In the genomic region with DNA sequence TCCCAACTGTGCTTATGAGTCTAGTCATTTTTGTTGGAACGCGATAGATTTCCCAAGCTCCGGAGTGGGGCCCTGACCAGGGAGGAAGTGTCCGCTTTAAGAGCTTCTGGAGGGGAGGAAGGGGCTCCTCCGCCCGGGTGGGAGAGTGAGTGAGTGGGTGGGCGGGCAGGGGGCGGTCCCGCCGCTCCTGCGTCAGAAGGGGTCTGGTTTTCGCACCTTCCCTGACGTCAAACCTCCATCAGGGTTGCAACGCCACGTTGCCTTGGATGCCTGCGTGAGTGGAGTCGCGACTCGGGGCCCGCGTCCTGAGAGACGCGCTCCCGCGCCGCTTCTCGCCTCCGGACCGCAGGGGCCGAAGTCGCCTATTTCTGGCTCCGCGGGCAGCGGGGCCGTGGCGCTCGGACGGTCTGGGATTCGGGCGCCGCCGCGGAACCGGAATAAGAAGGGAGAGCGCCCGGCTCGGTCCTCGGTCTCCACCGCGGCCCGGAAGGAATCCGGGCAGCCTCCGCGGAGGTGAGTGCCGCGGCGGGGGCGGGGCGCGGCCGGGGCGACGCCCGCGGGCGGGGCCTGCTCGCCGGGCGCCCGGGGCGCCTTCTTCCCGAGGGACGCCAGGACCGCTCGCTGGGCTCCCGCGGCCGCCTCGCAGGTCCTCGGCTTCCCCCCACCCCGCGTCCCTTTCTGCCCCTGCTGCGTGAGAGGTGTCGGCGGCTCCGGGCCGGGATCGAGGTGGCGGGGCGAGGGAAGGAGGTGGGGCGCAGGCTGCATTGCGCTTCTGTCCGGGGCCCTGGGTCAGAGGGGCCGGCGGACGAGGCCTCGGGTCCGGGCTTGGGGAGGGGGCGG, we compare ENCODE assay signal across 1 cellular context.
TF ChIP-seq lines count a peak whose summit lies in the region.

A gene (plus strand): TSS at position 230 of the 840 bp plus-strand sequence. CDS start 7,187 bp downstream, outside the sequence.

TF ChIP-seq in H1, 55 proteins besides CTCF, POLR2A, EP300 and RAD21:
- TF ChIP-seq HDAC2 (IDR thresholded peaks at IDR 0.05; ENCODE audit: borderline replicate concordance in 1 of 2, low read depth in 2 of 2, low read length in 2 of 2) (peak in 1 of 2 experiments; percentile 75; a peak in 1 of 4 replicates), POLR2AphosphoS5 (IDR thresholded peaks at IDR 0.05; ENCODE audit: low read depth, low read length) (peak; percentile 30; the same call in 1 of the 2 replicates), POU5F1 (IDR thresholded peaks at IDR 0.05; ENCODE audit: low read depth, low read length) (no peak), NANOG (IDR thresholded peaks at IDR 0.05; ENCODE audit: insufficient read depth, low read depth, low read length, poor library complexity, severe bottlenecking) (no peak), KDM4A (IDR thresholded peaks at IDR 0.05; ENCODE audit: low read depth, low read length, severe bottlenecking) (peak; percentile 90), FOSL1 (IDR thresholded peaks at IDR 0.05; ENCODE audit: insufficient read depth, low read depth, low read length) (no peak), EZH2 (IDR thresholded peaks at IDR 0.05; ENCODE audit: low read depth, low read length, severe bottlenecking) (no peak), TAF1 (IDR thresholded peaks at IDR 0.05; ENCODE audit: low read depth, low read length) (peak; percentile 30; the same call in 1 of the 2 replicates), CBX5 (IDR thresholded peaks at IDR 0.05; ENCODE audit: low read depth, low read length) (no peak), RXRA (IDR thresholded peaks at IDR 0.05; ENCODE audit: insufficient read depth, low read depth, low read length) (no peak), CTBP2 (IDR thresholded peaks at IDR 0.05; ENCODE audit: borderline replicate concordance, insufficient read depth, insufficient read length, low read length) (peak; percentile 83), CHD2 (IDR thresholded peaks at IDR 0.05; ENCODE audit: low read length) (no peak), SAP30 (IDR thresholded peaks at IDR 0.05; ENCODE audit: insufficient read depth, insufficient replicate concordance, low read length) (no peak), SUZ12 (IDR thresholded peaks at IDR 0.05; ENCODE audit: low read length) (no peak), EGR1 (IDR thresholded peaks at IDR 0.05; ENCODE audit: borderline replicate concordance, low read depth, low read length) (0 out of 2 replicates have a peak, but pooled peaks have one; percentile 31), TCF12 (IDR thresholded peaks at IDR 0.05; ENCODE audit: low read depth, low read length) (no peak), PHF8 (conservative IDR thresholded peaks at IDR 0.05; ENCODE audit: low read depth, low read length) (peak; percentile 75), RNF2 (IDR thresholded peaks at IDR 0.05; ENCODE audit: borderline replicate concordance, low read depth, low read length, missing control alignments, poor library complexity, severe bottlenecking) (no peak), ZNF274 (IDR thresholded peaks at IDR 0.05; ENCODE audit: borderline replicate concordance, extremely low read depth, low read length) (no peak), SRF (IDR thresholded peaks at IDR 0.05; ENCODE audit: low read depth, low read length) (no peak), SIN3A (conservative IDR thresholded peaks at IDR 0.05 in 1 of 2, IDR thresholded peaks at IDR 0.05 in 1 of 2; ENCODE audit: low read depth in 1 of 2, low read length in 2 of 2) (peak; percentile 18 to 65; a peak in 1 of 4 replicates), GTF2F1 (IDR thresholded peaks at IDR 0.05; ENCODE audit: borderline replicate concordance, low read depth, low read length) (no peak), TAF7 (optimal IDR thresholded peaks at IDR 0.05; ENCODE audit: borderline replicate concordance, low read depth, low read length) (peak; percentile 22), RBBP5 (IDR thresholded peaks at IDR 0.05; ENCODE audit: borderline replicate concordance, low read depth, low read length) (peak; percentile 72; the same call in 1 of the 2 replicates), SIRT6 (IDR thresholded peaks at IDR 0.05; ENCODE audit: low read length) (no peak), JUN (IDR thresholded peaks at IDR 0.05; ENCODE audit: low read depth, low read length) (no peak), CBX8 (IDR thresholded peaks at IDR 0.05; ENCODE audit: borderline replicate concordance, low read depth, low read length) (no peak), TBP (IDR thresholded peaks at IDR 0.05; ENCODE audit: low read depth, low read length) (0 out of 2 replicates have a peak, but pooled peaks have one; percentile 23), CREB1 (IDR thresholded peaks at IDR 0.05) (peak; percentile 96), TEAD4 (IDR thresholded peaks at IDR 0.05; ENCODE audit: low read depth, low read length) (no peak), ASH2L (IDR thresholded peaks at IDR 0.05; ENCODE audit: low read length) (peak; percentile 41), SP2 (IDR thresholded peaks at IDR 0.05; ENCODE audit: low read length) (no peak), BRCA1 (IDR thresholded peaks at IDR 0.05; ENCODE audit: low read depth, low read length) (no peak), RFX5 (IDR thresholded peaks at IDR 0.05; ENCODE audit: borderline replicate concordance, low read depth, low read length) (no peak), YY1 (IDR thresholded peaks at IDR 0.05; ENCODE audit: low read depth, low read length) (no peak)
- TF ChIP-seq, protein P1, sequence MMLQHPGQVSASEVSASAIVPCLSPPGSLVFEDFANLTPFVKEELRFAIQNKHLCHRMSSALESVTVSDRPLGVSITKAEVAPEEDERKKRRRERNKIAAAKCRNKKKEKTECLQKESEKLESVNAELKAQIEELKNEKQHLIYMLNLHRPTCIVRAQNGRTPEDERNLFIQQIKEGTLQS (IDR thresholded peaks at IDR 0.05; ENCODE audit: insufficient read depth, low read depth, low read length): no peak
- TF ChIP-seq, protein P2, sequence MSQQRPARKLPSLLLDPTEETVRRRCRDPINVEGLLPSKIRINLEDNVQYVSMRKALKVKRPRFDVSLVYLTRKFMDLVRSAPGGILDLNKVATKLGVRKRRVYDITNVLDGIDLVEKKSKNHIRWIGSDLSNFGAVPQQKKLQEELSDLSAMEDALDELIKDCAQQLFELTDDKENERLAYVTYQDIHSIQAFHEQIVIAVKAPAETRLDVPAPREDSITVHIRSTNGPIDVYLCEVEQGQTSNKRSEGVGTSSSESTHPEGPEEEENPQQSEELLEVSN (IDR thresholded peaks at IDR 0.05): peak; percentile 64; the same call in 1 of the 2 replicates
- TF ChIP-seq, protein P3, sequence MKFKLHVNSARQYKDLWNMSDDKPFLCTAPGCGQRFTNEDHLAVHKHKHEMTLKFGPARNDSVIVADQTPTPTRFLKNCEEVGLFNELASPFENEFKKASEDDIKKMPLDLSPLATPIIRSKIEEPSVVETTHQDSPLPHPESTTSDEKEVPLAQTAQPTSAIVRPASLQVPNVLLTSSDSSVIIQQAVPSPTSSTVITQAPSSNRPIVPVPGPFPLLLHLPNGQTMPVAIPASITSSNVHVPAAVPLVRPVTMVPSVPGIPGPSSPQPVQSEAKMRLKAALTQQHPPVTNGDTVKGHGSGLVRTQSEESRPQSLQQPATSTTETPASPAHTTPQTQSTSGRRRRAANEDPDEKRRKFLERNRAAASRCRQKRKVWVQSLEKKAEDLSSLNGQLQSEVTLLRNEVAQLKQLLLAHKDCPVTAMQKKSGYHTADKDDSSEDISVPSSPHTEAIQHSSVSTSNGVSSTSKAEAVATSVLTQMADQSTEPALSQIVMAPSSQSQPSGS (IDR thresholded peaks at IDR 0.05; ENCODE audit: low read length): no peak
- TF ChIP-seq, protein P4, sequence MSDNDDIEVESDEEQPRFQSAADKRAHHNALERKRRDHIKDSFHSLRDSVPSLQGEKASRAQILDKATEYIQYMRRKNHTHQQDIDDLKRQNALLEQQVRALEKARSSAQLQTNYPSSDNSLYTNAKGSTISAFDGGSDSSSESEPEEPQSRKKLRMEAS (IDR thresholded peaks at IDR 0.05): peak; percentile 78
